Comparison of ENCODE assay signal across 6 cellular contexts in the genomic region with DNA sequence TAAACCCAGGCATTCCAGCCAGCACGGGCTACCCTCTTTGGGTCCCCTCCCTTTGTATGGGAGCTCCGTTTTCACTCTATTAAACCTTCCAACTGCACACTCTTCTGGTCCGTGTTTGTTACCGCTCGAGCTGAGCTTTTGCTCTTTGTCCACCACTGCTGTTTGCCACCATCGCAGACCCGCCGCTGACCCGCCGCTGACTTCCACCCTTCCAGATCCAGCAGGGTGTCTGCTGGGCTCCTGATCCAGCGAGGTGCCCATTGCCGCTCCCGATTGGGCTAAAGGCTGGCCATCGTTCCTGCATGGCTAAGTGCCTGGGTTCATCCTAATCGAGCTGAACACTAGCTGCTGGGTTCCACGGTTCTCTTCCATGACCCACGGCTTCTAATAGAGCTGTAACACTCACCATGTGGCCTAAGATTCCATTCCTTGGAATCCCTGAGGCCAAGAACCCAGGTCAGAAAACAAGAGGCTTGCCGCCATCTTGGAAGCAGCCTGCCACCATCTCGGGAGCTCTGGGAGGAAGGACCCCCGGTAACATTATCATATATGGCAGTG.
"Had no signal": no experiment of that assay in that cellular context is flagged by ENCODE, and none has a peak within 500 bp of the region (broad histone marks: within the 10 kb centered on the region; RNA-seq: fewer than 3 reads in every experiment).

No MANE protein-coding gene starts in this region.

- H3K9me3 Mint-ChIP-seq: GM23338, HFFc6 had no signal

- H3K4me3 Mint-ChIP-seq: GM23338, HFFc6 had no signal

- ATAC-seq: GM23338, HCT116 had no signal

- DNase-seq: H7, HFFc6, IMR-90, KBM-7 had no signal

- H3K27ac Mint-ChIP-seq: GM23338, HFFc6 had no signal
